ENCODE assay signal across 8 cellular contexts in genomic region chr2:216013080-216013909, GRCh38. TPM values are rescaled to one million over a fixed set of nuclear protein-coding genes. Genes with fewer than 3 reads are reported as not detected.
A peak's percentile ranks its signal among the peaks of the same experiment; 100 is the strongest.
DNase-seq lines count a peak whose midpoint lies in the region; ATAC-seq, FAIRE-seq and TF ChIP-seq lines count a peak whose summit lies in the region.

MREG (minus strand) TSS chr2:216013551; CDS start chr2:216013327, 224 bp downstream.

- no peaks in the 10 kb centered on the region for H3K9me3 ChIP-seq in BLaER1
- no peaks in the 10 kb centered on the region for H3K9me3 ChIP-seq in liver (ENCODE audit: control insufficient read depth in 4 of 4, low read length in 3 of 4)

- peak in 1 of 2 donors; percentile 54 for TF ChIP-seq RAD21 in liver (IDR thresholded peaks at IDR 0.05)

- H4K20me1 ChIP-seq in BLaER1: no peaks in the 10 kb centered on the region

- H3K4me1 ChIP-seq in BLaER1: peaks cover 45% of the 10 kb centered on the region
- H3K4me1 ChIP-seq in liver (ENCODE audit: control insufficient read depth in 4 of 4, insufficient read depth in 4 of 4, low read length in 3 of 4): peaks cover 5 to 22% (median 14%) of the 10 kb centered on the region in 4 donors

- H3K36me3 ChIP-seq in BLaER1: no peaks in the 10 kb centered on the region
- peaks cover 0 to 8% (median 4%) of the 10 kb centered on the region in 4 donors for H3K36me3 ChIP-seq in liver (ENCODE audit: control insufficient read depth in 4 of 4, insufficient read depth in 3 of 4, low read depth in 1 of 4, low read length in 3 of 4)

- H3K9ac ChIP-seq in BLaER1: peak within 1 kb of the TSS; percentile 91
- no peak within 1 kb of the TSS for H3K9ac ChIP-seq in liver (ENCODE audit: low read depth in 1 of 2, low read length in 2 of 2)

- peak; percentile 52 for TF ChIP-seq CTCF in liver (IDR thresholded peaks at IDR 0.05; ENCODE audit: low read depth, low read length, missing input control)

- peak; percentile 45 for ATAC-seq in HG03439 (IDR thresholded peaks at IDR 0.05; ENCODE audit: unreplicated experiment)

- FAIRE-seq in GM19239 (lab: Jason Lieb, UNC): peak; percentile 54

- 30% methylated on average over 70 of the region's 70 CpGs for WGBS in liver

- peak within 1 kb of the TSS; percentile 97 for H3K4me2 ChIP-seq in BLaER1

- DNase-seq in GM19239 (ENCODE audit: insufficient read length, low spot score): peak; percentile 90
- peak; percentile 45 for DNase-seq in NCI-H524 treated with DMSO at 0.1 percent for 48 hours (lab: John Stamatoyannopoulos, UW)
- DNase-seq in activated CD4-positive, alpha-beta T cell treated with anti-CD3 and anti-CD28 coated beads, Interleukin-2, amount 50 U/mL, for 1 hour: peak; percentile 82
- DNase-seq in dermis blood vessel endothelial cell: peak; percentile 78
- DNase-seq in stimulated activated CD4-positive, alpha-beta T cell treated with anti-CD3 and anti-CD28 coated beads, Interleukin-4, amount 100 ng/mL, for 1 hour: peak; percentile 87

- H3K4me3 ChIP-seq in BLaER1 (peak within 1 kb of the TSS; percentile 94), liver (ENCODE audit: low read depth in 1 of 3, low read length in 3 of 3) (peak within 1 kb of the TSS in 2 of 3 donors; percentile 41 to 60)

- H3K27ac ChIP-seq in BLaER1: peak within 1 kb of the TSS; percentile 85
- peak within 1 kb of the TSS; percentile 65 to 71 for H3K27ac ChIP-seq in liver (ENCODE audit: low read depth in 1 of 2, low read length in 2 of 2)

- H3K27me3 ChIP-seq in BLaER1 (no peaks in the 10 kb centered on the region), liver (ENCODE audit: control insufficient read depth in 4 of 4, insufficient read depth in 4 of 4, low read length in 3 of 4) (no peaks in the 10 kb centered on the region)

TF ChIP-seq in liver, 16 proteins besides CTCF, POLR2A, EP300 and RAD21:
- TF ChIP-seq RXRA (IDR thresholded peaks at IDR 0.05) (peak in 1 of 2 donors; percentile 32), JUND (IDR thresholded peaks at IDR 0.05) (no peak)

RNA-seq across cellular contexts. Expression of gene MREG, which starts in this region (rescaled TPM):
- total RNA-seq in dermis blood vessel endothelial cell (2.0 and 3.9 TPM in 2 replicates), liver (1 to 10 TPM; 2.4 to 3.0 TPM)
- 1 to 10 TPM in 1 of 2 donors, under 1 TPM in 1; 0.87 to 3.1 TPM for polyA plus RNA-seq in liver

Comparison
In these comparisons a context has a peak if more than half of its experiments do, and no peak if none do; other contexts are left out.
1. Peak in every context shown above with its lines: DNase-seq, ATAC-seq, H3K4me3 ChIP-seq and H3K27ac ChIP-seq.